ENCODE assay signal across 23 cellular contexts in the genomic region with DNA sequence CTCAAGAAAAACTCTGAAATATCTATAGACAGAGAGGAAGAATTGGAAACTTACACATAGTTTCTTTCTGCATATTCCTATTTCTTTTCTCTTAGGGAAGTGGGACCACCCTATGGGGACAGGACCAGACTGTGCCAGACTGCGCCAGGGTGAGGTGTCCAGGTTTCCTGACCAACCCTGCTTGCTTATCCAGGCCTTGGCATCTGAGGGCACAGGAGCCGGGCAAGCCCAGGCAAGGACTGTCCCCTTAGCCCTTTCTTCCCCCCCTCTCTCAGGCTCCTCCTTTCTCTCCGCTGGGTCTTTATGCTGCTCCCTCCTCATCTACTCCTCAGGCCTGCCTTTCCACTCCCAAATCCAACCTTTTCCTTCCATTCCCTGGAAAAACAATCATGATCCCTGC. TPM values are rescaled to one million over a fixed set of nuclear protein-coding genes. Genes with fewer than 3 reads are reported as not detected.
DNase-seq lines count a peak whose midpoint lies in the region; ATAC-seq and TF ChIP-seq lines count a peak whose summit lies in the region.
"Had no signal": no experiment of that assay in that cellular context is flagged by ENCODE, and none has a peak within 500 bp of the region (broad histone marks: within the 10 kb centered on the region; RNA-seq: fewer than 3 reads in every experiment).

No MANE protein-coding gene starts in this region.

- H3K27ac Mint-ChIP-seq in neural progenitor cell: no peak overlapping the region
- H3K27ac Mint-ChIP-seq: CD8-positive, alpha-beta memory T cell had no signal

- no peaks in the 10 kb centered on the region for H3K27me3 ChIP-seq in IMR-90 (ENCODE audit: control insufficient read depth, insufficient read depth, low read length)
- no peaks in the 10 kb centered on the region for H3K27me3 ChIP-seq in RWPE2 (ENCODE audit: insufficient read depth, poor library complexity, severe bottlenecking)
- no peaks in the 10 kb centered on the region for H3K27me3 ChIP-seq in neural progenitor cell
- H3K27me3 ChIP-seq: BLaER1 treated with 17β-estradiol and CSF1 and Interleukin-3, amounts not matched to agents 10 nM and 100 nM; Peyer's patch had no signal

- no peaks in the 10 kb centered on the region for H3K36me3 ChIP-seq in IMR-90 (ENCODE audit: control insufficient read depth, insufficient read depth, low read length)
- H3K36me3 ChIP-seq in RWPE2 (ENCODE audit: low read depth): no peaks in the 10 kb centered on the region
- H3K36me3 ChIP-seq in neural progenitor cell: no peaks in the 10 kb centered on the region
- H3K36me3 ChIP-seq: BLaER1 treated with 17β-estradiol and CSF1 and Interleukin-3, amounts not matched to agents 10 nM and 100 nM; Peyer's patch had no signal

- H2AK5ac ChIP-seq in IMR-90 (ENCODE audit: low read depth, low read length): no peak overlapping the region

- peak overlapping the region; percentile 67; the same call in 1 of the 2 replicates for H3K18ac ChIP-seq in IMR-90 (ENCODE audit: low read depth, low read length)

- no peak overlapping the region for H2BK120ac ChIP-seq in IMR-90 (ENCODE audit: low read depth, low read length)

- H4K8ac ChIP-seq in IMR-90 (ENCODE audit: low read depth in 2 of 2, low read length in 2 of 2): peak overlapping the region in 1 of 2 experiments; percentile 51; a peak in 2 of 4 replicates

- H4K20me1 ChIP-seq in IMR-90 (ENCODE audit: insufficient read depth, low read length): no peaks in the 10 kb centered on the region
- no peaks in the 10 kb centered on the region for H4K20me1 ChIP-seq in neural progenitor cell (ENCODE audit: low read depth)
- H4K20me1 ChIP-seq: BLaER1 treated with 17β-estradiol and CSF1 and Interleukin-3, amounts not matched to agents 10 nM and 100 nM had no signal

- no peak for ATAC-seq in IMR-90 (ENCODE audit: low read depth)
- ATAC-seq in RWPE2 (ENCODE audit: low read depth): peak; percentile 25; the same call in 1 of the 3 replicates
- ATAC-seq in HG03342 (IDR thresholded peaks at IDR 0.05; ENCODE audit: unreplicated experiment): no peak
- ATAC-seq: HCT116, HepG2 had no signal

- TF ChIP-seq CTCF in IMR-90 (conservative IDR thresholded peaks at IDR 0.05; ENCODE audit: low read depth, low read length): no peak
- no peak for TF ChIP-seq CTCF in RWPE2 (IDR thresholded peaks at IDR 0.05; ENCODE audit: poor library complexity, severe bottlenecking)
- TF ChIP-seq CTCF in epithelial cell of esophagus (IDR thresholded peaks at IDR 0.05; ENCODE audit: insufficient read depth, low read depth, low read length, missing control alignments): no peak
- TF ChIP-seq CTCF in neural progenitor cell (IDR thresholded peaks at IDR 0.05): no peak

- no peaks in the 10 kb centered on the region for H3K79me2 ChIP-seq in neural progenitor cell (ENCODE audit: low read depth)

- H2BK5ac ChIP-seq in IMR-90 (ENCODE audit: low read depth, low read length, poor library complexity, severe bottlenecking): no peak overlapping the region

- dilution Hi-C loops in IMR-90 (cut with HindIII; ENCODE audit: low sequenced_read_pairs, unreplicated experiment): no loop called here

- 100% methylated on average over 1 of the region's 3 CpGs; no CpG with 5 or more reads in 1 of the 2 experiments for WGBS in IMR-90 (ENCODE audit: extremely low coverage in 2 of 2, insufficient read length in 1 of 2), 2 experiments

- CTCF ChIA-PET in IMR-90 (lab: Yijun Ruan, JAX): interaction anchor here (1.0 kb wide), 1 partner anchor 499 kb away, joined by 4 read pairs; no protein-coding TSS in a partner anchor

- in situ Hi-C loops in IMR-90 (cut with MboI; ENCODE audit: low sequenced_read_pairs): loop anchor here (10.0 kb wide), 1 partner anchor 322 kb away; a partner anchor contains a TSS

- intact Hi-C loops in IMR-90 (cut with micrococcal nuclease): loop anchor here (5.0 to 10.0 kb wide), 2 partner anchors 172 to 265 kb away; no protein-coding TSS in a partner anchor

- H3K79me1 ChIP-seq in IMR-90 (ENCODE audit: low read depth in 1 of 2, low read length in 2 of 2): no peaks in the 10 kb centered on the region

- H3K4me2 ChIP-seq in IMR-90 (ENCODE audit: low read depth, low read length) (no peak overlapping the region), neural progenitor cell (no peak overlapping the region)
- H3K4me2 ChIP-seq: BLaER1 treated with 17β-estradiol and CSF1 and Interleukin-3, amounts not matched to agents 10 nM and 100 nM had no signal

- no peak for TF ChIP-seq POLR2A in IMR-90 (IDR thresholded peaks at IDR 0.05; ENCODE audit: low read depth, low read length)

- H4K5ac ChIP-seq in IMR-90 (ENCODE audit: low read depth, low read length): peak overlapping the region; percentile 83; the same call in 1 of the 2 replicates

- no peaks in the 10 kb centered on the region for H3K9me1 ChIP-seq in IMR-90 (ENCODE audit: insufficient read depth, low read length)

- H3K9me3 ChIP-seq in IMR-90 (ENCODE audit: control insufficient read depth, insufficient read depth, low read length) (no peaks in the 10 kb centered on the region), RWPE2 (ENCODE audit: severe bottlenecking) (no peaks in the 10 kb centered on the region), neural progenitor cell (ENCODE audit: low read depth) (no peaks in the 10 kb centered on the region)
- H3K9me3 ChIP-seq: BLaER1 treated with 17β-estradiol and CSF1 and Interleukin-3, amounts not matched to agents 10 nM and 100 nM; Peyer's patch had no signal

- no peak for DNase-seq in IMR-90
- no peak for DNase-seq in RWPE2 (ENCODE audit: low spot score)
- peak; percentile 50 for DNase-seq in epithelial cell of esophagus (ENCODE audit: low read depth)
- no peak for DNase-seq in neural progenitor cell (ENCODE audit: low spot score)
- DNase-seq in HK-2 (ENCODE audit: unreplicated experiment): no peak
- DNase-seq in NCI-H526 treated with DMSO at 0.1 percent for 48 hours (lab: John Stamatoyannopoulos, UW): no peak
- DNase-seq: CD8-positive, alpha-beta memory T cell; DMS53; GM23248; KG1; MV-4-11; NCI-H1417; NCI-H187; NCI-H2107; NCI-H226; NCI-H524; Peyer's patch; Right ventricle myocardium superior had no signal

- no peak overlapping the region for H2BK20ac ChIP-seq in IMR-90 (ENCODE audit: low read depth, low read length)

- no TSS peak for BruUV-seq in IMR-90 (replicated peaks; lab: Mats Ljungman, UMichigan)

- H2AK9ac ChIP-seq in IMR-90 (replicated peaks; ENCODE audit: low read depth, low read length, poor library complexity): no peak overlapping the region

- no peak for TF ChIP-seq RAD21 in IMR-90 (IDR thresholded peaks at IDR 0.05; ENCODE audit: low read length)

- no peak overlapping the region for H3K27ac ChIP-seq in IMR-90 (ENCODE audit: insufficient read depth, low read length)
- no peak overlapping the region for H3K27ac ChIP-seq in RWPE2 (ENCODE audit: poor library complexity, severe bottlenecking)
- H3K27ac ChIP-seq in neural progenitor cell: no peak overlapping the region
- H3K27ac ChIP-seq: BLaER1 treated with 17β-estradiol and CSF1 and Interleukin-3, amounts not matched to agents 10 nM and 100 nM; GM23248; Peyer's patch; SK-N-MC had no signal

- H2BK15ac ChIP-seq in IMR-90 (ENCODE audit: low read depth, low read length): no peak overlapping the region

- peak overlapping the region; percentile 44; the same call in 1 of the 2 replicates for H4K91ac ChIP-seq in IMR-90 (ENCODE audit: insufficient read depth, low read depth, low read length)

- H3K56ac ChIP-seq in IMR-90 (ENCODE audit: extremely low read depth, insufficient read depth, low read length): no peak overlapping the region

- H3K9ac ChIP-seq in IMR-90 (ENCODE audit: low read depth, low read length): no peak overlapping the region
- no peak overlapping the region for H3K9ac ChIP-seq in neural progenitor cell
- H3K9ac ChIP-seq: BLaER1 treated with 17β-estradiol and CSF1 and Interleukin-3, amounts not matched to agents 10 nM and 100 nM; GM23248 had no signal

- H3K27me3 Mint-ChIP-seq in neural progenitor cell (ENCODE audit: insufficient read depth, low read depth): no peaks in the 10 kb centered on the region
- H3K27me3 Mint-ChIP-seq: CD8-positive, alpha-beta memory T cell had no signal

- H3K4me3 Mint-ChIP-seq in neural progenitor cell: no peak overlapping the region
- H3K4me3 Mint-ChIP-seq: CD8-positive, alpha-beta memory T cell had no signal

- H3F3A ChIP-seq in neural progenitor cell (ENCODE audit: low read depth): no peaks in the 10 kb centered on the region

- peaks cover 29% of the 10 kb centered on the region for H3K4me1 Mint-ChIP-seq in neural progenitor cell

- H3K9me3 Mint-ChIP-seq in neural progenitor cell: no peaks in the 10 kb centered on the region
- H3K9me3 Mint-ChIP-seq: CD8-positive, alpha-beta memory T cell had no signal

- peaks cover 9% of the 10 kb centered on the region for H3K4me1 ChIP-seq in IMR-90 (ENCODE audit: control insufficient read depth, insufficient read depth, low read length)
- peaks cover 15% of the 10 kb centered on the region for H3K4me1 ChIP-seq in RWPE2 (ENCODE audit: insufficient read depth, poor library complexity, severe bottlenecking)
- no peaks in the 10 kb centered on the region for H3K4me1 ChIP-seq in neural progenitor cell

- H3K23ac ChIP-seq in IMR-90 (ENCODE audit: low read depth, low read length): no peak overlapping the region

- no peak overlapping the region for H3K4ac ChIP-seq in IMR-90 (ENCODE audit: low read depth, low read length)

- POLR2A ChIA-PET in IMR-90 (lab: Charles Lee; ENCODE audit: unreplicated experiment): interaction anchor here (0.7 kb wide), 1 partner anchor 520 kb away, joined by 8 read pairs; no protein-coding TSS in a partner anchor

- H2AFZ ChIP-seq in IMR-90 (replicated peaks; ENCODE audit: low read length, poor library complexity): no peak overlapping the region
- peak overlapping the region; percentile 45 for H2AFZ ChIP-seq in neural progenitor cell (replicated peaks)
- H2AFZ ChIP-seq: GM23248 had no signal

- no peaks in the 10 kb centered on the region for H3K36me3 Mint-ChIP-seq in neural progenitor cell

- no peak overlapping the region for H3K4me3 ChIP-seq in IMR-90 (ENCODE audit: insufficient read depth, low read depth, low read length)
- H3K4me3 ChIP-seq in RWPE2 (ENCODE audit: severe bottlenecking): no peak overlapping the region
- H3K4me3 ChIP-seq in epithelial cell of esophagus (ENCODE audit: low read length): no peak overlapping the region
- no peak overlapping the region for H3K4me3 ChIP-seq in neural progenitor cell
- H3K4me3 ChIP-seq: BLaER1 treated with 17β-estradiol and CSF1 and Interleukin-3, amounts not matched to agents 10 nM and 100 nM; GM23248; Peyer's patch; SK-N-MC had no signal

- H3K14ac ChIP-seq in IMR-90 (replicated peaks; ENCODE audit: low read depth, low read length): no peak overlapping the region

RNA-seq across cellular contexts. Expression of a gene that starts 27.1 kb away (rescaled TPM):
- total RNA-seq in IMR-90 (2012; rRNA removed) (16.8 and 18.3 TPM in 2 replicates), neural progenitor cell (ENCODE audit: low replicate concordance) (14.0 and 27.9 TPM in 2 replicates)
- polyA plus RNA-seq in IMR-90 (2012; rRNA removed): 14.2 and 15.0 TPM in 2 replicates
- polyA plus RNA-seq in IMR-90 (2012; cell fraction: cytosol; rRNA removed): 2.8 and 8.5 TPM in 2 replicates
- polyA plus RNA-seq in IMR-90 (2012; cell fraction: nucleus; rRNA removed; ENCODE audit: low replicate concordance): 5.5 TPM in 2 replicates

RNA-seq across cellular contexts. Expression of a gene that starts 27.2 kb away (rescaled TPM):
- total RNA-seq in IMR-90 (2012; rRNA removed): 3.8 and 6.9 TPM in 2 replicates
- 3.2 and 4.0 TPM in 2 replicates for polyA plus RNA-seq in IMR-90 (2012; rRNA removed)
- 0.36 and 0.38 TPM in 2 replicates for polyA plus RNA-seq in IMR-90 (2012; cell fraction: cytosol; rRNA removed)
- polyA plus RNA-seq in IMR-90 (2012; cell fraction: nucleus; rRNA removed; ENCODE audit: low replicate concordance): 1.4 and 9.5 TPM in 2 replicates
- 17.1 and 25.0 TPM in 2 replicates for total RNA-seq in neural progenitor cell (ENCODE audit: low replicate concordance)
